In genomic region chr13:63684822-63685221, GRCh38 we compare ENCODE assay signal across 22 cellular contexts.
DNase-seq lines count a peak whose midpoint lies in the region; ATAC-seq, FAIRE-seq and TF ChIP-seq lines count a peak whose summit lies in the region.
"Had no signal": no experiment of that assay in that cellular context is flagged by ENCODE, and none has a peak within 500 bp of the region (broad histone marks: within the 10 kb centered on the region; RNA-seq: fewer than 3 reads in every experiment).

No MANE protein-coding gene starts in this region.

- no peaks in the 10 kb centered on the region for H3K27me3 ChIP-seq in OCI-LY3 (ENCODE audit: low read depth, low read length)
- H3K27me3 ChIP-seq in SU-DHL-6 (ENCODE audit: low read length): no peaks in the 10 kb centered on the region
- H3K27me3 ChIP-seq: BLaER1 treated with 17β-estradiol and CSF1 and Interleukin-3, amounts not matched to agents 10 nM and 100 nM had no signal

- no peaks in the 10 kb centered on the region for H3K4me1 ChIP-seq in A549
- no peaks in the 10 kb centered on the region for H3K4me1 ChIP-seq in OCI-LY3 (ENCODE audit: low read length)
- H3K4me1 ChIP-seq: BLaER1 treated with 17β-estradiol and CSF1 and Interleukin-3, amounts not matched to agents 10 nM and 100 nM; Caco-2 had no signal

- TF ChIP-seq CTCF in A549 (IDR thresholded peaks at IDR 0.05) (no peak), OCI-LY3 (IDR thresholded peaks at IDR 0.05; ENCODE audit: low read depth, low read length) (no peak), SU-DHL-6 (IDR thresholded peaks at IDR 0.05; ENCODE audit: insufficient read depth, low read length, poor library complexity, severe bottlenecking) (no peak)

- FAIRE-seq in A549 (lab: Jason Lieb, UNC) (no peak), G401.6 (lab: Jason Lieb, UNC) (peak; percentile 31)
- FAIRE-seq: A204.1, D721Med, GM12878, GM12892, GM18507 had no signal

- H2AFZ ChIP-seq in OCI-LY3 (ENCODE audit: low read depth, low read length): 0 out of 2 replicates have a peak overlapping the region, but pooled peaks have one; percentile 22
- peak overlapping the region; percentile 74 for H2AFZ ChIP-seq in SU-DHL-6 (ENCODE audit: low read depth, low read length, severe bottlenecking)

- POLR2A ChIA-PET in A549 (lab: Yijun Ruan, JAX): no interaction called here

- CTCF ChIA-PET in A549 (lab: Yijun Ruan, JAX): no interaction called here

- H3K4me2 ChIP-seq in A549 (no peak overlapping the region), OCI-LY3 (ENCODE audit: low read length) (no peak overlapping the region), SU-DHL-6 (ENCODE audit: low read depth, low read length, poor library complexity, severe bottlenecking) (no peak overlapping the region)
- H3K4me2 ChIP-seq: BLaER1 treated with 17β-estradiol and CSF1 and Interleukin-3, amounts not matched to agents 10 nM and 100 nM had no signal

- H3K9ac ChIP-seq in OCI-LY3 (ENCODE audit: low read length) (no peak overlapping the region), SU-DHL-6 (ENCODE audit: low read length) (no peak overlapping the region)
- H3K9ac ChIP-seq: BLaER1 treated with 17β-estradiol and CSF1 and Interleukin-3, amounts not matched to agents 10 nM and 100 nM had no signal

- H3K4me3 ChIP-seq in A549: no peak overlapping the region
- H3K4me3 ChIP-seq in OCI-LY3 (ENCODE audit: low read length): no peak overlapping the region
- H3K4me3 ChIP-seq in SU-DHL-6 (ENCODE audit: insufficient read depth, low read length, poor library complexity, severe bottlenecking): no peak overlapping the region
- H3K4me3 ChIP-seq: BLaER1 treated with 17β-estradiol and CSF1 and Interleukin-3, amounts not matched to agents 10 nM and 100 nM; GM12878 had no signal

- no peaks in the 10 kb centered on the region for H3F3A ChIP-seq in SU-DHL-6 (ENCODE audit: insufficient read depth)

- no peak for TF ChIP-seq EP300 in A549 (IDR thresholded peaks at IDR 0.05)

- no peaks in the 10 kb centered on the region for H3K36me3 ChIP-seq in OCI-LY3 (replicated peaks; ENCODE audit: low read depth, low read length)
- no peaks in the 10 kb centered on the region for H3K36me3 ChIP-seq in SU-DHL-6 (ENCODE audit: low read length)
- H3K36me3 ChIP-seq: BLaER1 treated with 17β-estradiol and CSF1 and Interleukin-3, amounts not matched to agents 10 nM and 100 nM had no signal

- no peak overlapping the region for H3K27ac ChIP-seq in A549
- H3K27ac ChIP-seq in OCI-LY3 (ENCODE audit: low read length): no peak overlapping the region
- no peak overlapping the region for H3K27ac ChIP-seq in SU-DHL-6 (ENCODE audit: low read depth, low read length)
- H3K27ac ChIP-seq: BLaER1 treated with 17β-estradiol and CSF1 and Interleukin-3, amounts not matched to agents 10 nM and 100 nM; C4-2B had no signal

- no peak for TF ChIP-seq RAD21 in A549 (conservative IDR thresholded peaks at IDR 0.05 in 1 of 2, IDR thresholded peaks at IDR 0.05 in 1 of 2)

- no peak for DNase-seq in A549 (ENCODE audit: low read depth in 1 of 2, low spot score in 1 of 2)
- DNase-seq in NCI-H510A treated with DMSO at 0.1 percent for 48 hours (lab: John Stamatoyannopoulos, UW): no peak
- DNase-seq in activated naive CD4-positive, alpha-beta T cell (lab: John Stamatoyannopoulos, UW): no peak
- DNase-seq: 8988T; AML-193; Caco-2; Calu3; CD4-positive, alpha-beta T cell; CD8-positive, alpha-beta T cell; DMS79 treated with DMSO at 0.1 percent for 48 hours; GDM1 had no signal

- no peak for TF ChIP-seq POLR2A in A549 (IDR thresholded peaks at IDR 0.05; ENCODE audit: low read length)

- H3K9me2 ChIP-seq in SU-DHL-6 (replicated peaks; ENCODE audit: insufficient read depth, low read length): no peaks in the 10 kb centered on the region

- no peaks in the 10 kb centered on the region for H3K79me2 ChIP-seq in OCI-LY3 (ENCODE audit: low read length)
- H3K79me2 ChIP-seq in SU-DHL-6 (ENCODE audit: insufficient read depth, low read length): no peaks in the 10 kb centered on the region

- H3K9me3 ChIP-seq in A549 (no peaks in the 10 kb centered on the region), OCI-LY3 (ENCODE audit: insufficient read depth, low read length) (no peaks in the 10 kb centered on the region), SU-DHL-6 (ENCODE audit: insufficient read depth, low read length) (no peaks in the 10 kb centered on the region)
- H3K9me3 ChIP-seq: Caco-2 had no signal

- no peak for ATAC-seq in A549
- no peak for ATAC-seq in GM19455 (IDR thresholded peaks at IDR 0.05; ENCODE audit: unreplicated experiment)
- ATAC-seq: CD8-positive, alpha-beta T cell; GM12878 had no signal

- no peaks in the 10 kb centered on the region for H4K20me1 ChIP-seq in OCI-LY3 (ENCODE audit: insufficient read depth, low read length)
- no peaks in the 10 kb centered on the region for H4K20me1 ChIP-seq in SU-DHL-6 (ENCODE audit: low read depth, low read length)
- H4K20me1 ChIP-seq: BLaER1 treated with 17β-estradiol and CSF1 and Interleukin-3, amounts not matched to agents 10 nM and 100 nM had no signal

TF ChIP-seq in A549, 52 proteins besides CTCF, POLR2A, EP300 and RAD21:
- TF ChIP-seq MAFK (IDR thresholded peaks at IDR 0.05; ENCODE audit: partially characterized antibody) (peak; percentile 9), MYC (IDR thresholded peaks at IDR 0.05; ENCODE audit: borderline replicate concordance, low read length) (no peak)
